In the genomic region with DNA sequence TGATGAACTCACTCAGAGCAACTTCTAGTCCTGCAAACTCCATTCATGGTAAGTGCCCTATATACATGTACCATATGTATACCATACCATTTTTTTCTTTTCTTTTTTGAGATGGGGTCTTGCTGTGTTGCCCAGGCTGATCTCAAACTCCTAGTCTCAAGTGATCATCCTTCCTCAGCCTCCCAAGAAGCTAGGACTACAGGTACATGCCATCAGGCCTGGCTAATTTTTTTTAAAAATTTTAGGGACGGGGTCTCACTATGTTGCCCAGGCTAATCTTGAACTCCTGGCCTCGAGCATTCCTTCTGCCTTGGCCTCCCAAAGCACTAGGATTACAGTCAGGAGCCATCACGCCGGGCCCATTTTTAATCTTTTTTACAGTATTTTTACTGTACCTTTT, we compare ENCODE assay signal across 26 cellular contexts.
"Had no signal": no experiment of that assay in that cellular context is flagged by ENCODE, and none has a peak within 500 bp of the region (broad histone marks: within the 10 kb centered on the region; RNA-seq: fewer than 3 reads in every experiment).

No MANE protein-coding gene starts in this region.

- ATAC-seq: effector memory CD8-positive, alpha-beta T cell; esophagus mucosa; gastrocnemius medialis; heart right ventricle; left cardiac atrium; left lung; left ventricle myocardium superior; lower lobe of right lung; mucosa of descending colon had no signal

- H3K27ac ChIP-seq: epithelial cell of prostate, esophagus squamous epithelium, gastrocnemius medialis, heart right ventricle, left lung, lower lobe of right lung had no signal

- H3K9me3 ChIP-seq: gastrocnemius medialis, lower lobe of right lung, mucosa of descending colon had no signal

- H3K27ac Mint-ChIP-seq: dendritic cell treated with granulocyte-macrophage colony-stimulating factor and Interleukin-4, amounts not matched to agents 40 ng/mL and 50 ng/mL, for 4 days; effector memory CD8-positive, alpha-beta T cell; endodermal cell; mesothelial cell of epicardium; naive B cell had no signal

- H3K36me3 ChIP-seq: esophagus squamous epithelium, gastrocnemius medialis, heart right ventricle, left lung, lower lobe of right lung had no signal

- H3K4me1 ChIP-seq: left lung, lower lobe of right lung had no signal

- H3K4me3 Mint-ChIP-seq: dendritic cell treated with granulocyte-macrophage colony-stimulating factor and Interleukin-4, amounts not matched to agents 40 ng/mL and 50 ng/mL, for 4 days; effector memory CD8-positive, alpha-beta T cell; endodermal cell; mesothelial cell of epicardium had no signal

- H3K27me3 ChIP-seq: gastrocnemius medialis, heart right ventricle had no signal

- H3K4me3 ChIP-seq: esophagus squamous epithelium, gastrocnemius medialis, heart right ventricle, left lung, lower lobe of right lung, mucosa of descending colon had no signal

- DNase-seq: cortex of kidney; effector CD8-positive, alpha-beta T cell; effector memory CD8-positive, alpha-beta T cell; erythroblast; esophagus squamous epithelium; foreskin fibroblast; foreskin melanocyte; gastrocnemius medialis; glutamatergic neuron; heart right ventricle; hippocampal formation; left cardiac atrium; left lung; left ventricle myocardium superior; lower lobe of right lung; mesenchymal stem cell; mucosa of descending colon; naive B cell had no signal

- H3K36me3 Mint-ChIP-seq: mesothelial cell of epicardium, naive B cell had no signal

- FAIRE-seq: endometrium, islet of Langerhans, keratinocyte had no signal

- H3K9me3 Mint-ChIP-seq: dendritic cell treated with granulocyte-macrophage colony-stimulating factor and Interleukin-4, amounts not matched to agents 40 ng/mL and 50 ng/mL, for 4 days; effector memory CD8-positive, alpha-beta T cell had no signal
